In genomic region chr6:44254957-44255808, GRCh38 we compare ENCODE assay signal across 10 cellular contexts. TPM values are rescaled to one million over a fixed set of nuclear protein-coding genes. Genes with fewer than 3 reads are reported as not detected.
DNase-seq lines count a peak whose midpoint lies in the region; ATAC-seq and TF ChIP-seq lines count a peak whose summit lies in the region.
"Had no signal": no experiment of that assay in that cellular context is flagged by ENCODE, and none has a peak within 500 bp of the region (broad histone marks: within the 10 kb centered on the region; RNA-seq: fewer than 3 reads in every experiment).

No MANE protein-coding gene starts in this region.

- H3K27me3 Mint-ChIP-seq in central memory CD8-positive, alpha-beta T cell, result no peaks in the 10 kb centered on the region

- H3K9me3 ChIP-seq in PC-3 (ENCODE audit: low read length), result no peaks in the 10 kb centered on the region
- H3K9me3 ChIP-seq in smooth muscle cell (replicated peaks; ENCODE audit: low read depth), result no peaks in the 10 kb centered on the region
- no peaks in the 10 kb centered on the region for H3K9me3 ChIP-seq in uterus
- H3K9me3 ChIP-seq in effector memory CD4-positive, alpha-beta T cell (ENCODE audit: control insufficient read depth, low read length), result no peaks in the 10 kb centered on the region
- H3K9me3 ChIP-seq: adrenal gland, upper lobe of left lung had no signal

- peak overlapping the region; percentile 85 for H3K4me3 Mint-ChIP-seq in central memory CD8-positive, alpha-beta T cell

- H2AFZ ChIP-seq in PC-3 (ENCODE audit: low read length) (no peak overlapping the region), smooth muscle cell (ENCODE audit: low read depth) (no peak overlapping the region)

- H3K27ac ChIP-seq in PC-3 (ENCODE audit: low read length), result no peak overlapping the region
- H3K27ac ChIP-seq in smooth muscle cell (ENCODE audit: low read depth), result peak overlapping the region; percentile 80
- no peak overlapping the region for H3K27ac ChIP-seq in uterus
- no peak overlapping the region for H3K27ac ChIP-seq in effector memory CD4-positive, alpha-beta T cell (ENCODE audit: insufficient read depth, low read length, poor library complexity, severe bottlenecking)

- no peaks in the 10 kb centered on the region for H3K9me3 Mint-ChIP-seq in central memory CD8-positive, alpha-beta T cell

- peaks cover 42% of the 10 kb centered on the region for H3K79me2 ChIP-seq in PC-3 (ENCODE audit: low read length)
- peaks cover 49% of the 10 kb centered on the region for H3K79me2 ChIP-seq in smooth muscle cell (ENCODE audit: low read depth)

- intact Hi-C loops in PC-3 (cut with micrococcal nuclease), result no loop called here
- intact Hi-C loops in uterus (cut with DNase I; ENCODE audit: low total_unique reads), result no loop called here

- POLR2A ChIA-PET in PC-3 (lab: Charles Lee; ENCODE audit: unreplicated experiment), result no interaction called here

- TF ChIP-seq CTCF in PC-3 (conservative IDR thresholded peaks at IDR 0.05; ENCODE audit: low read depth, low read length) (no peak), smooth muscle cell (IDR thresholded peaks at IDR 0.05; ENCODE audit: borderline replicate concordance, insufficient read depth, poor library complexity, severe bottlenecking) (no peak), uterus (IDR thresholded peaks at IDR 0.05) (no peak)

- H3K27ac Mint-ChIP-seq in central memory CD8-positive, alpha-beta T cell (ENCODE audit: low read depth), result peak overlapping the region; percentile 80

- no TSS peak for BruUV-seq in PC-3 (replicated peaks; lab: Mats Ljungman, UMichigan)

- peaks cover 30% of the 10 kb centered on the region for H3K4me1 ChIP-seq in PC-3 (ENCODE audit: insufficient read depth, low read length)
- peaks cover 13% of the 10 kb centered on the region for H3K4me1 ChIP-seq in smooth muscle cell (ENCODE audit: low read depth)
- H3K4me1 ChIP-seq in uterus, result peaks cover 0 to 6% of the 10 kb centered on the region in 2 donors
- H3K4me1 ChIP-seq in effector memory CD4-positive, alpha-beta T cell (ENCODE audit: control insufficient read depth, insufficient read depth, low read length, poor library complexity, severe bottlenecking), result peaks cover 18% of the 10 kb centered on the region

- H3K9me2 ChIP-seq in PC-3 (replicated peaks; ENCODE audit: low read length), result no peaks in the 10 kb centered on the region

- H3K4me1 Mint-ChIP-seq in central memory CD8-positive, alpha-beta T cell, result peaks cover 67% of the 10 kb centered on the region

- H3K4me3 ChIP-seq in PC-3 (ENCODE audit: low read length) (peak overlapping the region; percentile 81; the same call in 1 of the 2 replicates), smooth muscle cell (no peak overlapping the region), uterus (no peak overlapping the region)
- H3K4me3 ChIP-seq in effector memory CD4-positive, alpha-beta T cell (ENCODE audit: insufficient read depth, low read depth, low read length, poor library complexity, severe bottlenecking), result no peak overlapping the region

- 89% methylated on average over 19 of the region's 19 CpGs for WGBS in smooth muscle cell (ENCODE audit: low lambda C conversion rate)

- peaks cover 44% of the 10 kb centered on the region for H3K36me3 ChIP-seq in PC-3 (ENCODE audit: low read depth, low read length)
- H3K36me3 ChIP-seq in smooth muscle cell (ENCODE audit: low read depth), result peaks cover 25% of the 10 kb centered on the region
- no peaks in the 10 kb centered on the region for H3K36me3 ChIP-seq in uterus
- peaks cover 61% of the 10 kb centered on the region for H3K36me3 ChIP-seq in effector memory CD4-positive, alpha-beta T cell (ENCODE audit: control insufficient read depth, insufficient read depth, low read length)

- H3K9ac ChIP-seq in PC-3 (ENCODE audit: low read length) (no peak overlapping the region), smooth muscle cell (ENCODE audit: low read depth) (no peak overlapping the region)

- peak; percentile 21 for TF ChIP-seq POLR2A in GM18505 (IDR thresholded peaks at IDR 0.05; ENCODE audit: borderline replicate concordance, extremely low read depth, insufficient read depth, insufficient read length)
- TF ChIP-seq POLR2A in uterus (IDR thresholded peaks at IDR 0.05), result no peak

- CTCF ChIA-PET in PC-3 (lab: Charles Lee), result interaction anchor here (0.5 kb wide), 1 partner anchor 35 kb away, joined by 3 read pairs; no protein-coding TSS in a partner anchor

- peaks cover 72% of the 10 kb centered on the region for H3K36me3 Mint-ChIP-seq in central memory CD8-positive, alpha-beta T cell (ENCODE audit: insufficient read depth)

- H3F3A ChIP-seq in PC-3 (ENCODE audit: low read length, unreplicated experiment) (peaks cover 43% of the 10 kb centered on the region), smooth muscle cell (ENCODE audit: low read depth) (peaks cover 55% of the 10 kb centered on the region)

- DNase-seq in PC-3 (peak; percentile 35), smooth muscle cell (lab: John Stamatoyannopoulos, UW; ENCODE audit: unreplicated experiment) (no peak), uterus (no peak)
- DNase-seq in central memory CD8-positive, alpha-beta T cell (ENCODE audit: low spot score in 2 of 2), result no peak
- DNase-seq in effector memory CD4-positive, alpha-beta T cell, result no peak

- H4K20me1 ChIP-seq in PC-3 (ENCODE audit: low read length) (peaks cover 57% of the 10 kb centered on the region), smooth muscle cell (ENCODE audit: low read depth) (peaks cover 65% of the 10 kb centered on the region)

- no peak for ATAC-seq in GM18505 (IDR thresholded peaks at IDR 0.05; ENCODE audit: unreplicated experiment)
- no peak for ATAC-seq in PC-3
- no peak for ATAC-seq in central memory CD8-positive, alpha-beta T cell (replicated peaks; ENCODE audit: extremely low read depth, poor library complexity, severe bottlenecking)
- ATAC-seq in GM21526 (IDR thresholded peaks at IDR 0.05; ENCODE audit: low FRiP score, unreplicated experiment), result no peak
- no peak for ATAC-seq in GM18517 (IDR thresholded peaks at IDR 0.05; ENCODE audit: unreplicated experiment)

- H3K27me3 ChIP-seq in PC-3 (ENCODE audit: low read length), result no peaks in the 10 kb centered on the region
- H3K27me3 ChIP-seq in smooth muscle cell (ENCODE audit: low read depth), result no peaks in the 10 kb centered on the region
- H3K27me3 ChIP-seq in uterus, result no peaks in the 10 kb centered on the region
- H3K27me3 ChIP-seq in effector memory CD4-positive, alpha-beta T cell (replicated peaks; ENCODE audit: control insufficient read depth, insufficient read depth, low read length, poor library complexity, severe bottlenecking), result no peaks in the 10 kb centered on the region
- H3K27me3 ChIP-seq: adrenal gland, upper lobe of left lung had no signal

- H3K4me2 ChIP-seq in PC-3 (ENCODE audit: low read length) (peak overlapping the region; percentile 100), smooth muscle cell (peak overlapping the region; percentile 100)

RNA-seq across cellular contexts. Expression of gene SLC35B2, which starts 2.1 kb away (rescaled TPM):
- total RNA-seq in PC-3 (2014; rRNA removed), result 90.6 and 109 TPM in 2 replicates
- total RNA-seq in smooth muscle cell, result 68.6 and 78.0 TPM in 2 replicates
- 112 and 117 TPM in 2 replicates for polyA plus RNA-seq in smooth muscle cell
- total RNA-seq in uterus, result 10 to 100 TPM in 3 of 4 donors, 1 to 10 TPM in 1; 5.9 to 39.5 (median 28.5) TPM

RNA-seq across cellular contexts. Expression of gene HSP90AB1, which starts 8.3 kb away (rescaled TPM):
- 1,280 and 1,322 TPM in 2 replicates for total RNA-seq in PC-3 (2014; rRNA removed)
- total RNA-seq in smooth muscle cell, result 736 and 781 TPM in 2 replicates
- 408 TPM in 2 replicates for polyA plus RNA-seq in smooth muscle cell
- total RNA-seq in uterus, result 100 to 1,000 TPM; 336 to 897 (median 564) TPM

RNA-seq across cellular contexts. Expression of gene NFKBIE, which starts 10.2 kb away (rescaled TPM):
- total RNA-seq in PC-3 (2014; rRNA removed), result 7.4 and 28.7 TPM in 2 replicates
- 7.0 and 11.4 TPM in 2 replicates for total RNA-seq in smooth muscle cell
- 11.3 and 12.3 TPM in 2 replicates for polyA plus RNA-seq in smooth muscle cell
- 1 to 10 TPM; 1.3 to 5.9 (median 2.8) TPM for total RNA-seq in uterus

RNA-seq across cellular contexts. Expression of gene TMEM151B, which starts 15.1 kb away (rescaled TPM):
- total RNA-seq in PC-3 (2014; rRNA removed) (not detected in 2 replicates), smooth muscle cell (0.04 TPM in 1 of 2 replicates, not detected in the other), uterus (under 1 TPM in 2 of 4 donors, not detected in 2; 0.09 to 0.21 TPM)
- polyA plus RNA-seq in smooth muscle cell, result not detected in 2 replicates
- total RNA-seq: upper lobe of left lung had no signal

RNA-seq across cellular contexts. Expression of gene SLC29A1, which starts 31.8 kb away (rescaled TPM):
- 54.7 and 60.4 TPM in 2 replicates for total RNA-seq in PC-3 (2014; rRNA removed)
- 7.3 and 8.0 TPM in 2 replicates for total RNA-seq in smooth muscle cell
- polyA plus RNA-seq in smooth muscle cell, result 7.4 and 8.1 TPM in 2 replicates
- total RNA-seq in uterus, result 100 to 1,000 TPM in 2 of 4 donors, 10 to 100 TPM in 2; 29.9 to 150 (median 95.1) TPM
